In the genomic region with DNA sequence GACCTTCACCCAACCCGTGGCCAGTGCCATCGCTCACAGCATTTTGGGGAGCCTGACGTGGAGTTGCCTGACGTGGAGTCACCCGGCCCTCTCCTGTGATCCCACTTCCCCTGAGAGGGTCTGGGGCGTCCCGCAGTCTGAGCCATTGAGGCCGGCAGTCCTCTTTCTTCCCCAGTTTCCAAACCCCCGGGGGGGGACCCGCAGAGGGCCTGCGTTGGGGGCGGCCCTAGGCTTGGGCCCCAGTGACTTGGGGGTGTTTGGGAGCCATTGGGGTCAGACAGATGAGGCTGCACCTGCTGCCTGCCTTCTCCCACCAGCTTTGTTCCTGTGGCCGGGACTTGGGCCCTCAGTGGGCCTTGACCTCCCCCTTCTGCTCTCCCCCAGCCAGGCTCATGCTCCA, we compare ENCODE assay signal across 1 cellular context.
TF ChIP-seq lines count a peak whose summit lies in the region.

No MANE protein-coding gene starts in this region.

TF ChIP-seq in HCT116, 20 proteins besides CTCF, POLR2A, EP300 and RAD21 (continued from another document):
- TF ChIP-seq, protein P1, sequence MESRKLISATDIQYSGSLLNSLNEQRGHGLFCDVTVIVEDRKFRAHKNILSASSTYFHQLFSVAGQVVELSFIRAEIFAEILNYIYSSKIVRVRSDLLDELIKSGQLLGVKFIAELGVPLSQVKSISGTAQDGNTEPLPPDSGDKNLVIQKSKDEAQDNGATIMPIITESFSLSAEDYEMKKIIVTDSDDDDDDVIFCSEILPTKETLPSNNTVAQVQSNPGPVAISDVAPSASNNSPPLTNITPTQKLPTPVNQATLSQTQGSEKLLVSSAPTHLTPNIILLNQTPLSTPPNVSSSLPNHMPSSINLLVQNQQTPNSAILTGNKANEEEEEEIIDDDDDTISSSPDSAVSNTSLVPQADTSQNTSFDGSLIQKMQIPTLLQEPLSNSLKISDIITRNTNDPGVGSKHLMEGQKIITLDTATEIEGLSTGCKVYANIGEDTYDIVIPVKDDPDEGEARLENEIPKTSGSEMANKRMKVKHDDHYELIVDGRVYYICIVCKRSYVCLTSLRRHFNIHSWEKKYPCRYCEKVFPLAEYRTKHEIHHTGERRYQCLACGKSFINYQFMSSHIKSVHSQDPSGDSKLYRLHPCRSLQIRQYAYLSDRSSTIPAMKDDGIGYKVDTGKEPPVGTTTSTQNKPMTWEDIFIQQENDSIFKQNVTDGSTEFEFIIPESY (IDR thresholded peaks at IDR 0.05; ENCODE audit: extremely low read depth, insufficient replicate concordance, low read length), result no peak
- TF ChIP-seq EZH2 (IDR thresholded peaks at IDR 0.05) (no peak), EGR1 (IDR thresholded peaks at IDR 0.05; ENCODE audit: low read depth) (no peak), CBX3 (IDR thresholded peaks at IDR 0.05; ENCODE audit: low read depth) (no peak), SIN3A (IDR thresholded peaks at IDR 0.05; ENCODE audit: low read depth) (no peak), ZNF274 (IDR thresholded peaks at IDR 0.05; ENCODE audit: low read depth, low read length) (no peak), CEBPB (IDR thresholded peaks at IDR 0.05; ENCODE audit: low read depth) (no peak)
TF ChIP-seq in HCT116: peak in this region for 0.
